Comparison of ENCODE assay signal across 8 cellular contexts in genomic region chr5:80255752-80256479, GRCh38. TPM values are rescaled to one million over a fixed set of nuclear protein-coding genes. Genes with fewer than 3 reads are reported as not detected.
DNase-seq lines count a peak whose midpoint lies in the region; ATAC-seq and TF ChIP-seq lines count a peak whose summit lies in the region.

TSS of gene SERINC5 (minus strand) at chr5:80256048. CDS start at chr5:80255922, 126 bp downstream.

- peak within 1 kb of the TSS; percentile 94 to 99 (median 97) for H3K4me3 Mint-ChIP-seq in CD8-positive, alpha-beta memory T cell

- H3K27ac ChIP-seq in CD8-positive, alpha-beta memory T cell (ENCODE audit: low read depth, low read length): peak within 1 kb of the TSS; percentile 94
- H3K27ac ChIP-seq in gastroesophageal sphincter (peak within 1 kb of the TSS; percentile 69 to 98 (median 92)), substantia nigra (ENCODE audit: low read depth, low read length, poor library complexity, severe bottlenecking) (peak within 1 kb of the TSS; percentile 86)

- peak within 1 kb of the TSS; percentile 99 for H3K4me3 ChIP-seq in CD8-positive, alpha-beta memory T cell (ENCODE audit: low read length)
- H3K4me3 ChIP-seq in gastroesophageal sphincter: peak within 1 kb of the TSS; percentile 90 to 92

- CTCF ChIA-PET in CD8-positive, alpha-beta memory T cell (lab: Charles Lee): interaction anchor here (0.8 to 4.1 kb wide), 13 partner anchors 11 to 164 kb away, joined by 3 to 20 read pairs (median 5); no protein-coding TSS in a partner anchor

- H3K27me3 Mint-ChIP-seq in CD8-positive, alpha-beta memory T cell: peaks cover 0 to 1% of the 10 kb centered on the region in 2 donors

- peaks cover 44% of the 10 kb centered on the region for H3K4me1 ChIP-seq in CD8-positive, alpha-beta memory T cell (ENCODE audit: insufficient read depth, low read length)
- H3K4me1 ChIP-seq in gastroesophageal sphincter: peaks cover 0 to 46% (median 0%) of the 10 kb centered on the region in 3 donors

- H3K27me3 ChIP-seq in CD8-positive, alpha-beta memory T cell (ENCODE audit: insufficient read depth, low read length, poor library complexity, severe bottlenecking): no peaks in the 10 kb centered on the region
- H3K27me3 ChIP-seq in gastroesophageal sphincter: no peaks in the 10 kb centered on the region

- DNase-seq in CD8-positive, alpha-beta memory T cell: peak; percentile 79 to 89 (median 85)
- DNase-seq in SK-MEL-5 (ENCODE audit: low read depth, low spot score) (peak; percentile 74), nucleus accumbens (lab: John Stamatoyannopoulos, UW) (peak in 55 of 56 donors; percentile 30 to 92 (median 85)), substantia nigra (lab: John Stamatoyannopoulos, UW) (peak; percentile 56 to 97 (median 83))
- peak; percentile 61 to 84 (median 70) for DNase-seq in activated naive CD4-positive, alpha-beta T cell (lab: John Stamatoyannopoulos, UW)

- H3K36me3 Mint-ChIP-seq in CD8-positive, alpha-beta memory T cell: peaks cover 0 to 28% (median 6%) of the 10 kb centered on the region in 3 donors

- TF ChIP-seq POLR2A in gastroesophageal sphincter (IDR thresholded peaks at IDR 0.05): peak; percentile 94 to 95

- H3K4me1 Mint-ChIP-seq in CD8-positive, alpha-beta memory T cell: peaks cover 47 to 56% (median 56%) of the 10 kb centered on the region in 3 donors

- no peak for TF ChIP-seq CTCF in gastroesophageal sphincter (IDR thresholded peaks at IDR 0.05)

- POLR2A ChIA-PET in CD8-positive, alpha-beta memory T cell (lab: Charles Lee): interaction anchor here (0.5 to 4.6 kb wide), 23 partner anchors 9 to 243 kb away, joined by 3 to 31 read pairs (median 5); no protein-coding TSS in a partner anchor

- no peaks in the 10 kb centered on the region for H3K9me3 Mint-ChIP-seq in CD8-positive, alpha-beta memory T cell

- peak; percentile 85 for ATAC-seq in GM19397 (IDR thresholded peaks at IDR 0.05; ENCODE audit: unreplicated experiment)
- peak; percentile 63 for ATAC-seq in HG03565 (IDR thresholded peaks at IDR 0.05; ENCODE audit: unreplicated experiment)
- ATAC-seq in gastroesophageal sphincter: peak; percentile 91

- H3K9me3 ChIP-seq in CD8-positive, alpha-beta memory T cell (ENCODE audit: low read length): no peaks in the 10 kb centered on the region
- H3K9me3 ChIP-seq in gastroesophageal sphincter: no peaks in the 10 kb centered on the region

- H3K27ac Mint-ChIP-seq in CD8-positive, alpha-beta memory T cell: peak within 1 kb of the TSS; percentile 84 to 99 (median 98)

- 0% methylated on average over 2 of the region's 90 CpGs; no CpG with 5 or more reads in 1 of the 2 donors for WGBS in gastroesophageal sphincter (ENCODE audit: low coverage in 1 of 2), 2 donors

- no peak for TF ChIP-seq EP300 in gastroesophageal sphincter (IDR thresholded peaks at IDR 0.05)

- in situ Hi-C loops in SK-MEL-5 (cut with HindIII; ENCODE audit: low pct_unique_long_range_greater_than_20kb, low sequenced_read_pairs): no loop called here

- no peaks in the 10 kb centered on the region for H3K36me3 ChIP-seq in CD8-positive, alpha-beta memory T cell (ENCODE audit: insufficient read depth, low read length)
- H3K36me3 ChIP-seq in gastroesophageal sphincter: no peaks in the 10 kb centered on the region

RNA-seq across cellular contexts. Expression of gene SERINC5, which starts in this region (rescaled TPM):
- total RNA-seq in CD8-positive, alpha-beta memory T cell: 10 to 100 TPM; 32.9 to 33.3 TPM
- polyA plus RNA-seq in CD8-positive, alpha-beta memory T cell: 13.7 TPM
- total RNA-seq in SK-MEL-5 (2014; rRNA removed; shearing (Covaris generic)): 41.8 and 43.3 TPM in 2 replicates
- polyA plus RNA-seq in SK-MEL-5 (2015; cell fraction: cytosol; rRNA removed): 56.5 and 75.8 TPM in 2 replicates
- polyA plus RNA-seq in SK-MEL-5 (2015; cell fraction: nucleus; rRNA removed): 17.3 and 20.5 TPM in 2 replicates
- total RNA-seq in gastroesophageal sphincter: 1 to 10 TPM; 6.5 to 9.3 (median 8.8) TPM

Comparison
In these comparisons a context has a peak if more than half of its experiments do, and no peak if none do; other contexts are left out.
1. Peak in every context shown above with its lines: DNase-seq, ATAC-seq, H3K4me3 ChIP-seq and H3K27ac ChIP-seq.